ENCODE assay signal across 8 cellular contexts in the genomic region with DNA sequence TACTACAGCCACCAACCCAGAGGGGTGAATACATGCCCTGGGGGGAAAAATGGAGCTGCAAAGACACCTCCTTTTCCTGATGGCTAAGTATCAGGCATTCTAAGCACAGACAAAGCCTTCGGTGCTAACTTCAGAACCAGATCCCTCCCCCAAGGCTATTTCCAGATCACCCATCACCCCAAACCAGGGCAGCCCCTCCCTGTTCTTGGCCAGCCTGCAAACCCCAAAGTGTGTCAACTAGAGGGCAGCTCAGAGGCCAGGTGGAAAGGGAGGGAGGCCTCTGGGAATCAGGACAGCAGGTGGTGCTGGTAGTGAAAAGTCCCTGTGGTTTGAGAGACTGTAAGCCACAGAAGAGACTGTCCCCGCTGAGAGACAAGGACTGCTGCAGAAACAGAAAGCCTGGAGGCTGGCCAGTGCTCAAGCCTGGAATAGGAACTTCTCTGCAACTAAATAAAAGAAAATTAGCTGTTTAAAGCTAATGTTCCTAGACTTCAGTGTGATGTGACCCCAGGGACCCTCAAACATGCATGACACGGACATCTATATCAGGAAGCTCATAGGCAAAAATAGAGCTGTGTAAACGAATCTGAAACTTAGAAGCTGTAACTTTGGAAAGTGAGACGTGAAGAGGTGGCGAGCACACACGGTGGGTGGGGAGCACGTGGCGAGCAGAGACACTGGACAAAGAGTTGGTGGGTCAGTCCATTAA. TPM values are rescaled to one million over a fixed set of nuclear protein-coding genes. Genes with fewer than 3 reads are reported as not detected.
DNase-seq lines count a peak whose midpoint lies in the region; ATAC-seq, FAIRE-seq and TF ChIP-seq lines count a peak whose summit lies in the region.

No MANE protein-coding gene starts in this region.

- TF ChIP-seq CTCF in pancreas (IDR thresholded peaks at IDR 0.05): peak in 2 of 4 donors; percentile 11 to 19

- H3K27me3 Mint-ChIP-seq in activated T-cell treated with anti-CD3 and anti-CD28 coated beads, Interleukin-2, amount 50 U/mL, for 24 hours: no peaks in the 10 kb centered on the region

- no peak for FAIRE-seq in pancreas (lab: Jason Lieb, UNC)

- no peaks in the 10 kb centered on the region for H3K27me3 ChIP-seq in pancreas

- intact Hi-C loops in pancreas (cut with DNase I): no loop called here

- H3K4me1 Mint-ChIP-seq in activated T-cell treated with anti-CD3 and anti-CD28 coated beads, Interleukin-2, amount 50 U/mL, for 24 hours (ENCODE audit: low read depth): peaks cover 6% of the 10 kb centered on the region

- no peak overlapping the region for H3K27ac ChIP-seq in epithelial cell of prostate
- H3K27ac ChIP-seq in pancreas: peak overlapping the region; percentile 46 to 85 (median 60)

- H3K4me3 ChIP-seq in pancreas: no peak overlapping the region

- WGBS in pancreas, 2 donors: 25 to 26% methylated on average over 9 of the region's 9 CpGs

- DNase-seq in DMS 273 (lab: John Stamatoyannopoulos, UW; ENCODE audit: unreplicated experiment) (peak; percentile 64), NCI-H526 treated with DMSO at 0.1 percent for 48 hours (lab: John Stamatoyannopoulos, UW) (peak; percentile 42), epithelial cell of prostate (ENCODE audit: low read depth, low spot score) (peak; percentile 16), pancreas (peak; percentile 67 to 87 (median 85)), GM03348 (ENCODE audit: low spot score) (no peak)
- no peak for DNase-seq in activated T-cell treated with anti-CD3 and anti-CD28 coated beads, Interleukin-2, amount 50 U/mL, for 24 hours

- ATAC-seq in GM19035 (IDR thresholded peaks at IDR 0.05; ENCODE audit: unreplicated experiment) (peak; percentile 64), HG03097 (IDR thresholded peaks at IDR 0.05; ENCODE audit: low FRiP score, unreplicated experiment) (peak; percentile 74), pancreas (peak; percentile 90 to 96 (median 96))

- H3K9me3 ChIP-seq in pancreas: no peaks in the 10 kb centered on the region

- H3K36me3 Mint-ChIP-seq in activated T-cell treated with anti-CD3 and anti-CD28 coated beads, Interleukin-2, amount 50 U/mL, for 24 hours (ENCODE audit: low read depth): peaks cover 27% of the 10 kb centered on the region

- H3K9me3 Mint-ChIP-seq in activated T-cell treated with anti-CD3 and anti-CD28 coated beads, Interleukin-2, amount 50 U/mL, for 24 hours: no peaks in the 10 kb centered on the region

- no peak overlapping the region for H3K4me3 Mint-ChIP-seq in activated T-cell treated with anti-CD3 and anti-CD28 coated beads, Interleukin-2, amount 50 U/mL, for 24 hours

- H3K36me3 ChIP-seq in pancreas: peaks cover 0 to 24% (median 9%) of the 10 kb centered on the region in 3 donors

- peaks cover 18 to 29% (median 27%) of the 10 kb centered on the region in 3 donors for H3K4me1 ChIP-seq in pancreas

- H3K27ac Mint-ChIP-seq in activated T-cell treated with anti-CD3 and anti-CD28 coated beads, Interleukin-2, amount 50 U/mL, for 24 hours: no peak overlapping the region

RNA-seq across cellular contexts. Expression of a gene that starts 9.1 kb away (rescaled TPM):
- 10 to 100 TPM; 10.5 to 79.9 (median 22.2) TPM for total RNA-seq in pancreas
- polyA plus RNA-seq in pancreas: 10 to 100 TPM; 23.5 to 29.1 TPM

RNA-seq across cellular contexts. Expression of a gene that starts 9.4 kb away (rescaled TPM):
- total RNA-seq in pancreas: 10 to 100 TPM; 39.3 to 78.0 (median 47.0) TPM
- polyA plus RNA-seq in pancreas: 10 to 100 TPM; 28.8 to 35.5 TPM

RNA-seq across cellular contexts. Expression of a gene that starts 40.5 kb away (rescaled TPM):
- total RNA-seq in pancreas: 10 to 100 TPM; 10.9 to 43.4 (median 19.8) TPM
- 10 to 100 TPM; 48.2 to 90.5 TPM for polyA plus RNA-seq in pancreas

RNA-seq across cellular contexts. Expression of a gene that starts 41.1 kb away (rescaled TPM):
- 1 to 10 TPM; 1.0 to 2.7 (median 2.0) TPM for total RNA-seq in pancreas
- 1 to 10 TPM; 3.9 to 7.0 TPM for polyA plus RNA-seq in pancreas

RNA-seq across cellular contexts. Expression of a gene that starts 51.7 kb away (rescaled TPM):
- 10 to 100 TPM; 18.6 to 26.7 (median 22.9) TPM for total RNA-seq in pancreas
- polyA plus RNA-seq in pancreas: 10 to 100 TPM; 31.9 to 44.5 TPM

Comparison
In these comparisons a context has a peak if more than half of its experiments do, and no peak if none do; other contexts are left out.
1. DNase-seq: peak in DMS 273 (single experiment), NCI-H526 treated with DMSO at 0.1 percent for 48 hours (single experiment), epithelial cell of prostate (single experiment) and pancreas (6 of 6); none in activated T-cell treated with anti-CD3 and anti-CD28 coated beads, Interleukin-2, amount 50 U/mL, for 24 hours (single experiment) and GM03348 (single experiment).
2. Peak in every context shown above with its lines, with median percentiles within 50 percentile points of each other: ATAC-seq.